In genomic region chr17:79435296-79435695, GRCh38 we compare ENCODE assay signal across 28 cellular contexts.
"Had no signal": no experiment of that assay in that cellular context is flagged by ENCODE, and none has a peak within 500 bp of the region (broad histone marks: within the 10 kb centered on the region; RNA-seq: fewer than 3 reads in every experiment).

No MANE protein-coding gene starts in this region.

- H3K27ac ChIP-seq: ascending aorta, cardiac muscle cell, VCaP had no signal

- H3K4me1 ChIP-seq: ascending aorta had no signal

- H3K9me3 ChIP-seq: ascending aorta had no signal

- DNase-seq: activated B cell treated with CpG ODN at 0.5 μM for 24 hours; activated CD4-positive, alpha-beta memory T cell treated with anti-CD3 and anti-CD28 coated beads for 36 hours; activated CD4-positive, alpha-beta T cell treated with anti-CD3 and anti-CD28 coated beads for 4 hours; activated CD4-positive, alpha-beta T cell treated with anti-CD3 and anti-CD28 coated beads, Interleukin-2, amount 10 ng/mL, durations not matched to agents 24 days and 14 days; activated CD4-positive, alpha-beta T cell treated with anti-CD3 and anti-CD28 coated beads, Interleukin-2, amount 50 U/mL, for 1 hour; activated CD4-positive, alpha-beta T cell treated with anti-CD3 and anti-CD28 coated beads, Interleukin-2, amount 50 U/mL, for 4 hours; activated CD4-positive, CD25-positive, alpha-beta regulatory T cell treated with anti-CD3 and anti-CD28 coated beads, Interleukin-2, amount 50 U/mL, for 72 hours; activated CD8-positive, alpha-beta memory T cell treated with anti-CD3 and anti-CD28 coated beads, Interleukin-2, amount 50 U/mL, for 4 hours; activated CD8-positive, alpha-beta T cell treated with anti-CD3 and anti-CD28 coated beads for 36 hours; activated gamma-delta T cell; activated naive CD4-positive, alpha-beta T cell treated with anti-CD3 and anti-CD28 coated beads, Interleukin-2, amount 10 ng/mL, durations not matched to agents 7 days and 5 days; activated naive CD4-positive, alpha-beta T cell treated with Interleukin-2 at 50 U/mL for 16 hours; activated naive CD8-positive, alpha-beta T cell treated with anti-CD3 and anti-CD28 coated beads, Interleukin-2, amount 10 ng/mL, durations not matched to agents 7 days and 5 days; activated naive CD8-positive, alpha-beta T cell treated with anti-CD3 and anti-CD28 coated beads, Interleukin-2, amount 50 U/mL, for 24 hours; activated T-cell treated with anti-CD3 and anti-CD28 coated beads for 4 hours; activated T-cell treated with anti-CD3 and anti-CD28 coated beads, Interleukin-2, amount 50 U/mL, for 1 hour; activated T-cell treated with anti-CD3 and anti-CD28 coated beads, Interleukin-2, amount 50 U/mL, for 4 hours; activated T-cell treated with anti-CD3 and anti-CD28 coated beads, Interleukin-2, amount 50 U/mL, for 72 hours; amygdala; cerebellar nuclear complex; T-helper 2 cell; T-helper 9 cell had no signal

- FAIRE-seq: bronchial epithelial cell, TTC549 had no signal

- ATAC-seq: activated CD8-positive, alpha-beta T cell treated with anti-CD3 and anti-CD28 coated beads for 36 hours; activated naive CD8-positive, alpha-beta T cell treated with anti-CD3 and anti-CD28 coated beads, Interleukin-2, amount 50 U/mL, for 24 hours; activated T-cell treated with anti-CD3 and anti-CD28 coated beads, Interleukin-2, amount 50 U/mL, for 4 hours; activated T-cell treated with anti-CD3 and anti-CD28 coated beads, Interleukin-2, amount 50 U/mL, for 72 hours; activated T-helper 17 cell treated with anti-CD3 and anti-CD28 coated beads, Interleukin-2, amount 50 U/mL, for 72 hours had no signal

- H3K4me3 ChIP-seq: ascending aorta, cardiac muscle cell had no signal

- H3K27me3 ChIP-seq: ascending aorta, cardiac muscle cell had no signal

- H3K36me3 ChIP-seq: ascending aorta, cardiac muscle cell had no signal
